In genomic region chr22:24178502-24179440, GRCh38 we compare ENCODE assay signal across 11 cellular contexts. TPM values are rescaled to one million over a fixed set of nuclear protein-coding genes. Genes with fewer than 3 reads are reported as not detected.
DNase-seq lines count a peak whose midpoint lies in the region; ATAC-seq, FAIRE-seq and TF ChIP-seq lines count a peak whose summit lies in the region.
"Had no signal": no experiment of that assay in that cellular context is flagged by ENCODE, and none has a peak within 500 bp of the region (broad histone marks: within the 10 kb centered on the region; RNA-seq: fewer than 3 reads in every experiment).

No MANE protein-coding gene starts in this region.

- H3K9me1 ChIP-seq in K562 (ENCODE audit: control insufficient read depth, insufficient read depth, low read length): no peaks in the 10 kb centered on the region

- peaks cover 3% of the 10 kb centered on the region for H3K27me3 Mint-ChIP-seq in nephron progenitor cell (ENCODE audit: low read depth, poor library complexity)

- no peaks in the 10 kb centered on the region for H3K9me3 ChIP-seq in DND-41 (ENCODE audit: insufficient read depth, low read length, severe bottlenecking)
- H3K9me3 ChIP-seq in K562 (replicated peaks; ENCODE audit: control insufficient read depth, insufficient read depth, low read depth, low read length): no peaks in the 10 kb centered on the region

- intact Hi-C loops in K562 (cut with micrococcal nuclease): no loop called here

- H3K27ac ChIP-seq in DND-41 (ENCODE audit: low read length) (no peak overlapping the region), K562 (ENCODE audit: extremely low read depth, low read depth, low read length) (no peak overlapping the region)

- ATAC-seq in DND-41 (ENCODE audit: insufficient read depth, low read depth): peak; percentile 40; the same call in 2 of the 3 replicates
- 0 out of 3 replicates have a peak, but pooled peaks have one; percentile 25 for ATAC-seq in K562
- no peak for ATAC-seq in HG02885 (IDR thresholded peaks at IDR 0.05; ENCODE audit: poor library complexity, unreplicated experiment)
- ATAC-seq in GM18909 (IDR thresholded peaks at IDR 0.05; ENCODE audit: poor library complexity, unreplicated experiment): no peak

- H2AFZ ChIP-seq in DND-41 (ENCODE audit: low read depth, low read length): no peak overlapping the region
- H2AFZ ChIP-seq in K562 (ENCODE audit: low read depth, low read length): no peak overlapping the region

- H3K27me3 ChIP-seq in DND-41 (ENCODE audit: insufficient read depth, low read length, poor library complexity) (no peaks in the 10 kb centered on the region), K562 (ENCODE audit: control insufficient read depth in 2 of 2, insufficient read depth in 2 of 2, low read length in 2 of 2) (peaks cover 2 to 6% of the 10 kb centered on the region in 2 experiments; a peak in 1 of 5 replicates)

- peak overlapping the region; percentile 78 for H3K27ac Mint-ChIP-seq in nephron progenitor cell

- peaks cover 40% of the 10 kb centered on the region for H3K36me3 ChIP-seq in DND-41 (ENCODE audit: insufficient read depth, low read length)
- H3K36me3 ChIP-seq in K562 (ENCODE audit: control insufficient read depth, insufficient read depth, low read length): peaks cover 21% of the 10 kb centered on the region; the same call in 1 of the 3 replicates

- TF ChIP-seq EP300 in Ishikawa (IDR thresholded peaks at IDR 0.05; ENCODE audit: borderline replicate concordance): no peak
- no peak for TF ChIP-seq EP300 in K562 (IDR thresholded peaks at IDR 0.05; ENCODE audit: low read length)

- no TSS peak for BruUV-seq in K562 (replicated peaks; lab: Mats Ljungman, UMichigan)

- peak; percentile 53 for TF ChIP-seq CTCF in DND-41 (IDR thresholded peaks at IDR 0.05; ENCODE audit: borderline replicate concordance, extremely low read depth, low read length, poor library complexity, severe bottlenecking)
- peak in 2 of 3 experiments; percentile 33 to 48; a peak in 3 of 6 replicates for TF ChIP-seq CTCF in K562 (IDR thresholded peaks at IDR 0.05 in 2 of 3, conservative IDR thresholded peaks at IDR 0.05 in 1 of 3; ENCODE audit: insufficient read depth in 2 of 3, low read depth in 1 of 3, low read length in 3 of 3)
- peak; percentile 36 for TF ChIP-seq CTCF in nephron progenitor cell (IDR thresholded peaks at IDR 0.05)

- no peak for TF ChIP-seq POLR2A in K562 (conservative IDR thresholded peaks at IDR 0.05)

- H3K79me2 ChIP-seq in DND-41 (ENCODE audit: insufficient read depth, low read length): no peaks in the 10 kb centered on the region
- H3K79me2 ChIP-seq in K562 (ENCODE audit: control insufficient read depth, insufficient read depth, low read length): no peaks in the 10 kb centered on the region

- H3K4me1 ChIP-seq in DND-41 (ENCODE audit: insufficient read depth, low read length) (no peaks in the 10 kb centered on the region), K562 (replicated peaks in 1 of 2; ENCODE audit: control insufficient read depth in 2 of 2, insufficient read depth in 2 of 2, low read length in 2 of 2) (peaks cover 0 to 33% of the 10 kb centered on the region in 2 experiments; a peak in 2 of 5 replicates)

- DNase-seq in DND-41 (peak; percentile 20), K562 (ENCODE audit: extremely low read depth in 1 of 4, low spot score in 3 of 4) (no peak), nephron progenitor cell (peak; percentile 43), GF-D8 (lab: John Stamatoyannopoulos, UW) (no peak), DMS79 (lab: John Stamatoyannopoulos, UW) (no peak)
- DNase-seq: amniotic stem cell; NCI-H187 treated with DMSO at 0.1 percent for 48 hours; stimulated activated naive CD4-positive, alpha-beta T cell treated with Interleukin-2 at 50 U/mL for 16 hours had no signal

- 85% methylated on average over 10 of the region's 21 CpGs for WGBS in K562 (ENCODE audit: insufficient coverage, low coverage, missing lambda C conversion rate)

- no peak overlapping the region for H3K9ac ChIP-seq in DND-41 (ENCODE audit: low read depth, low read length)
- no peak overlapping the region; a peak in 1 of 4 replicates for H3K9ac ChIP-seq in K562 (ENCODE audit: insufficient read depth in 1 of 2, low read depth in 2 of 2, low read length in 2 of 2)

- H3K4me3 Mint-ChIP-seq in nephron progenitor cell: no peak overlapping the region

- in situ Hi-C loops in K562 (cut with MboI): loop anchor here (10.0 kb wide), 1 partner anchor 224 kb away; no protein-coding TSS in a partner anchor

- CTCF ChIA-PET in K562 (lab: Yijun Ruan, JAX; ENCODE audit: low intra/inter-chr PET ratio): interaction anchor here (0.6 kb wide), 1 partner anchor 47 kb away, joined by 3 read pairs; no protein-coding TSS in a partner anchor

- no peaks in the 10 kb centered on the region for H3K36me3 Mint-ChIP-seq in nephron progenitor cell (ENCODE audit: low read depth)

- H3K4me3 ChIP-seq in DND-41 (ENCODE audit: low read depth in 1 of 2, low read length in 2 of 2) (no peak overlapping the region), K562 (no peak overlapping the region)

- POLR2A ChIA-PET in K562 (lab: Yijun Ruan, JAX): interaction anchor here (0.6 kb wide), 1 partner anchor 24 kb away, joined by 3 read pairs; no protein-coding TSS in a partner anchor

- H3K4me2 ChIP-seq in DND-41 (ENCODE audit: insufficient read depth, low read length) (no peak overlapping the region), K562 (ENCODE audit: insufficient read depth, low read length) (no peak overlapping the region)

- no peaks in the 10 kb centered on the region for H3K9me3 Mint-ChIP-seq in nephron progenitor cell

- no peak for FAIRE-seq in K562 (lab: Jason Lieb, UNC)

- TF ChIP-seq RAD21 in Ishikawa (IDR thresholded peaks at IDR 0.05; ENCODE audit: low read depth) (peak; percentile 21), K562 (CRISPR knock-in tag; conservative IDR thresholded peaks at IDR 0.05 in 1 of 2, IDR thresholded peaks at IDR 0.05 in 1 of 2) (no peak)

- H3K4me1 Mint-ChIP-seq in nephron progenitor cell: no peaks in the 10 kb centered on the region

- H4K20me1 ChIP-seq in DND-41 (ENCODE audit: insufficient read depth, low read length) (peaks cover 5% of the 10 kb centered on the region; the same call in 1 of the 2 replicates), K562 (replicated peaks; ENCODE audit: control insufficient read depth, insufficient read depth, low read length) (peaks cover 13% of the 10 kb centered on the region; the same call in 1 of the 2 replicates)

TF ChIP-seq in Ishikawa, 13 proteins besides CTCF, POLR2A, EP300 and RAD21 (continues in another document):
- TF ChIP-seq ZBTB7A (IDR thresholded peaks at IDR 0.05; ENCODE audit: low read depth) (no peak), CEBPB (IDR thresholded peaks at IDR 0.05) (no peak)

TF ChIP-seq in K562, 482 proteins besides CTCF, POLR2A, EP300 and RAD21:
- TF ChIP-seq HNRNPUL1 (IDR thresholded peaks at IDR 0.05; ENCODE audit: low read length): no peak
- no peak for TF ChIP-seq POLR2AphosphoS5 (IDR thresholded peaks at IDR 0.05; ENCODE audit: control insufficient read depth, insufficient read depth, low read depth, low read length)
- TF ChIP-seq, protein P1, sequence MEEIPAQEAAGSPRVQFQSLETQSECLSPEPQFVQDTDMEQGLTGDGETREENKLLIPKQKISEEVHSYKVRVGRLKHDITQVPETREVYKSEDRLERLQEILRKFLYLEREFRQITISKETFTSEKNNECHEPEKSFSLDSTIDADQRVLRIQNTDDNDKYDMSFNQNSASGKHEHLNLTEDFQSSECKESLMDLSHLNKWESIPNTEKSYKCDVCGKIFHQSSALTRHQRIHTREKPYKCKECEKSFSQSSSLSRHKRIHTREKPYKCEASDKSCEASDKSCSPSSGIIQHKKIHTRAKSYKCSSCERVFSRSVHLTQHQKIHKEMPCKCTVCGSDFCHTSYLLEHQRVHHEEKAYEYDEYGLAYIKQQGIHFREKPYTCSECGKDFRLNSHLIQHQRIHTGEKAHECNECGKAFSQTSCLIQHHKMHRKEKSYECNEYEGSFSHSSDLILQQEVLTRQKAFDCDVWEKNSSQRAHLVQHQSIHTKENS (CRISPR knock-in tag; IDR thresholded peaks at IDR 0.05): no peak
- no peak for TF ChIP-seq PCBP1 (IDR thresholded peaks at IDR 0.05; ENCODE audit: low read depth, low read length, poor library complexity, severe bottlenecking)
- TF ChIP-seq ZNF263 (CRISPR knock-in tag; IDR thresholded peaks at IDR 0.05; ENCODE audit: borderline replicate concordance): no peak
- no peak for TF ChIP-seq KLF16 (IDR thresholded peaks at IDR 0.05)
TF ChIP-seq in K562: peak in this region for 0.

RNA-seq across cellular contexts. Expression of gene SUSD2, which starts 2.5 kb away (rescaled TPM):
- 0.30 and 0.79 TPM in 2 replicates for total RNA-seq in K562 (2011; cell fraction: chromatin; rRNA removed; ENCODE audit: low replicate concordance)
- total RNA-seq in K562 (2011; cell fraction: nucleolus; rRNA removed): 0.39 and 0.50 TPM in 2 replicates
- total RNA-seq in K562 (2011; cell fraction: nucleoplasm; rRNA removed): 0.22 and 0.31 TPM in 2 replicates
- not detected in 2 replicates for total RNA-seq in K562 (2014; rRNA removed)
- total RNA-seq in K562 (2014; rRNA removed; fragmentation: Illumina TruSeq; extraction: Trizol): not detected in 2 replicates
- total RNA-seq in K562 (2015; rRNA removed; fragmentation: Illumina TruSeq; extraction: Trizol): 0.07 and 0.08 TPM in 2 replicates
- 0.16 and 0.22 TPM in 2 replicates for total RNA-seq in K562 (2021)
- polyA plus RNA-seq in K562 (2011; rRNA removed): 0.03 TPM in 2 replicates
- polyA plus RNA-seq in K562 (2011; cell fraction: cytosol; rRNA removed): 0.01 and 0.15 TPM in 2 replicates
- 0.14 and 0.54 TPM in 2 replicates for polyA plus RNA-seq in K562 (2011; cell fraction: nucleus; rRNA removed)
- polyA plus RNA-seq in K562 (2012): 0.08 and 0.10 TPM in 2 replicates
- 0.04 TPM in 1 of 2 replicates, not detected in the other for polyA plus RNA-seq in K562 (2014; fragmentation: Illumina TruSeq; extraction: Trizol)
- polyA plus RNA-seq in K562 (2014; fragmentation: Nextera tagmentation; extraction: Ambion mirVana): not detected
- polyA plus RNA-seq in K562 (2014; rRNA removed): 0.01 TPM in 1 of 2 replicates, not detected in the other
- polyA minus RNA-seq in K562 (2011; rRNA and poly(A)+ RNA removed): not detected in 2 replicates
- polyA minus RNA-seq in K562 (2011; cell fraction: cytosol; rRNA and poly(A)+ RNA removed): not detected in 2 replicates
- polyA minus RNA-seq in K562 (2011; cell fraction: nucleus; rRNA and poly(A)+ RNA removed): 0.11 and 0.13 TPM in 2 replicates

Comparison
In these comparisons a context has a peak if more than half of its experiments do, and no peak if none do; other contexts are left out.
1. ATAC-seq: peak in DND-41 (single experiment) and K562 (single experiment); none in HG02885 (single experiment) and GM18909 (single experiment).
2. DNase-seq: peak in DND-41 (single experiment) and nephron progenitor cell (single experiment); none in K562 (0 of 4), GF-D8 (single experiment) and DMS79 (single experiment).
3. Peak in every context shown above with its lines, with median percentiles within 50 percentile points of each other: CTCF ChIP-seq.